Comparison of ENCODE assay signal across 24 cellular contexts in the genomic region with DNA sequence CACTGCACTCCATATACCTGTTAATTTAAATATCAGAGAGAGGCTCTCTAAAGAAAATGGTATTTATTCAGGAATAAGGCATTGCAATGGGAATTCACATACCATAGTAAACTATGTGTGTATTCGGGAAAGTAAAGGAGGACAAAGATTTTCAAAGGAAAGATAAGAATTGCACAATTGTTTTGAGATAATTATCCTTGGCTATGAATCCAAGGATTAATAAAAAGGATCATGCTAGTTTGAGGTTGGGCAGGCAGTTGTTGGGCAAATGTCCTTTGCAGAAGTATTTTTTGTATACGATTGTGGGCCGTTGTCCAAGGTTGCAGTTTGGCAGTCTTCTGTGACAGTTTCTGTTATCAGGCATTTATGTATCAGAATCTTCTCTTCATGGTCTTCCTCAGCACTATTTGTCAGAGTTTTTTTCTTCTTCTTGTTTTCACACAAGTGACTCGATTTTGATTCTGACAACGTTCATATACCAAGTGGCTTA.
"Had no signal": no experiment of that assay in that cellular context is flagged by ENCODE, and none has a peak within 500 bp of the region (broad histone marks: within the 10 kb centered on the region; RNA-seq: fewer than 3 reads in every experiment).

No MANE protein-coding gene starts in this region.

- H3K27ac ChIP-seq: colonic mucosa, esophagus muscularis mucosa, heart right ventricle, lower lobe of right lung, neutrophil, pancreas, thoracic aorta, tibial nerve, upper lobe of left lung had no signal

- DNase-seq: colonic mucosa; effector CD8-positive, alpha-beta T cell; foreskin melanocyte; glutamatergic neuron; heart right ventricle; hypothalamus; immature natural killer cell; islet precursor cell; left ventricle myocardium superior; lower lobe of right lung; natural killer cell; pancreas; stimulated activated CD4-positive, alpha-beta T cell treated with anti-CD3 and anti-CD28 coated beads, Interleukin-4, amount 100 ng/mL, for 4 hours; stimulated activated naive CD8-positive, alpha-beta T cell treated with anti-CD3 and anti-CD28 coated beads, Interleukin-15, Interleukin-2, amounts not matched to agents 100 U/mL and 50 U/mL, for 24 hours; substantia nigra; upper lobe of left lung had no signal

- H3K27me3 ChIP-seq: colonic mucosa, esophagus muscularis mucosa, heart right ventricle, neutrophil, pancreas, tibial nerve, upper lobe of left lung had no signal

- ATAC-seq: heart right ventricle; left ventricle myocardium superior; lower lobe of right lung; natural killer cell; pancreas; sciatic nerve; stimulated activated memory B cell treated with anti-CD40 and anti-IgM and Interleukin-4, amounts not matched to agents 10 μg/mL and 1 μg/mL and 100 μg/mL, for 72 hours; stimulated activated naive CD8-positive, alpha-beta T cell treated with anti-CD3 and anti-CD28 coated beads, Interleukin-15, Interleukin-2, amounts not matched to agents 100 U/mL and 50 U/mL, for 24 hours had no signal

- FAIRE-seq: endothelial cell of umbilical vein, pancreas, urothelium cell line had no signal

- H3K9me3 ChIP-seq: colonic mucosa, esophagus muscularis mucosa, heart right ventricle, lower lobe of right lung, neutrophil, pancreas, thoracic aorta, tibial nerve, upper lobe of left lung had no signal

- H3K4me3 ChIP-seq: colonic mucosa, esophagus muscularis mucosa, heart right ventricle, lower lobe of right lung, pancreas, thoracic aorta, tibial nerve, upper lobe of left lung had no signal

- H3K4me1 ChIP-seq: colonic mucosa, esophagus muscularis mucosa, heart right ventricle, lower lobe of right lung, pancreas, tibial nerve, upper lobe of left lung had no signal

- H3K36me3 ChIP-seq: colonic mucosa, esophagus muscularis mucosa, heart right ventricle, lower lobe of right lung, neutrophil, pancreas, thoracic aorta, tibial nerve, upper lobe of left lung had no signal
